12 cellular contexts compared by ENCODE assay signal in the genomic region with DNA sequence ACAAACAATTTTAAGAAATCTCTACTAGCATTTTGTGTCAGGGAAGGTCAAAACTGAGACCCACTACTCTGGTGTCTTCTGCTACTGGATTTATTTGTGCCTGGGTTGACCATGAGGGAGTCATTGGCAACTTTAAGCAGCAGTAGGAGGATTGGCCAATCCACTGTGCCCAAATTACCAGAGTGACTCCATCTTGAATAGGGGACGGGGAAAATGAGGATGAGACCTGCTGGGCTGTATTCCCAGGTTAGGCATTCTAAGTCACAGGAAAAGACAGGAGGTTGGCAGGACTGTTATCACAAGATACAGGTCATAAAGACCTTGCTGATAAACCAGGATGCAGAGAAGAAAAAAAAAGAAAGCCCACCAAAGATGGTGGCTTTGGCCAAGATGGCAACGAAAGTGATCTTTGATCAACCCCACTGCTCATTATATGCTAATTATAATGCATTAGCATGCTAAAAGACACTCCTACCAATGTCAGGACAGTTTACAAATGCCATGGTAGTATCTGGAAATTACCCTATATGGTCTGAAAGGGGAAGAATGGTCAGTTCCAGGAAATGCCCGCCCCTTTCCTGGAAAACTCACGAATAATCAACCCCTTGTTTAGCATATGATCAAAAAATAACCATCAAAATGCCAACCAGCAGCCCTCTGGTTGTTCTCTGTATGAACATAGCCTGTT.
"Had no signal": no experiment of that assay in that cellular context is flagged by ENCODE, and none has a peak within 500 bp of the region (broad histone marks: within the 10 kb centered on the region; RNA-seq: fewer than 3 reads in every experiment).

No MANE protein-coding gene starts in this region.

- ATAC-seq: activated naive CD4-positive, alpha-beta T cell treated with anti-CD3 and anti-CD28 coated beads, Interleukin-2, amount 50 U/mL, for 72 hours had no signal

- H3K27me3 ChIP-seq: breast epithelium, esophagus muscularis mucosa, neutrophil, SJSA1 had no signal

- H3K4me3 ChIP-seq: breast epithelium, esophagus muscularis mucosa, lung, SJSA1, skin epidermis had no signal

- H3K36me3 ChIP-seq: breast epithelium, esophagus muscularis mucosa, neutrophil, SJSA1 had no signal

- DNase-seq: activated CD8-positive, alpha-beta memory T cell treated with anti-CD3 and anti-CD28 coated beads for 24 hours; naive B cell; retina; stimulated activated naive CD4-positive, alpha-beta T cell; T-helper 9 cell had no signal

- H3K9me3 ChIP-seq: breast epithelium, esophagus muscularis mucosa, neutrophil, SJSA1 had no signal

- H3K4me1 ChIP-seq: breast epithelium had no signal
